In the genomic region with DNA sequence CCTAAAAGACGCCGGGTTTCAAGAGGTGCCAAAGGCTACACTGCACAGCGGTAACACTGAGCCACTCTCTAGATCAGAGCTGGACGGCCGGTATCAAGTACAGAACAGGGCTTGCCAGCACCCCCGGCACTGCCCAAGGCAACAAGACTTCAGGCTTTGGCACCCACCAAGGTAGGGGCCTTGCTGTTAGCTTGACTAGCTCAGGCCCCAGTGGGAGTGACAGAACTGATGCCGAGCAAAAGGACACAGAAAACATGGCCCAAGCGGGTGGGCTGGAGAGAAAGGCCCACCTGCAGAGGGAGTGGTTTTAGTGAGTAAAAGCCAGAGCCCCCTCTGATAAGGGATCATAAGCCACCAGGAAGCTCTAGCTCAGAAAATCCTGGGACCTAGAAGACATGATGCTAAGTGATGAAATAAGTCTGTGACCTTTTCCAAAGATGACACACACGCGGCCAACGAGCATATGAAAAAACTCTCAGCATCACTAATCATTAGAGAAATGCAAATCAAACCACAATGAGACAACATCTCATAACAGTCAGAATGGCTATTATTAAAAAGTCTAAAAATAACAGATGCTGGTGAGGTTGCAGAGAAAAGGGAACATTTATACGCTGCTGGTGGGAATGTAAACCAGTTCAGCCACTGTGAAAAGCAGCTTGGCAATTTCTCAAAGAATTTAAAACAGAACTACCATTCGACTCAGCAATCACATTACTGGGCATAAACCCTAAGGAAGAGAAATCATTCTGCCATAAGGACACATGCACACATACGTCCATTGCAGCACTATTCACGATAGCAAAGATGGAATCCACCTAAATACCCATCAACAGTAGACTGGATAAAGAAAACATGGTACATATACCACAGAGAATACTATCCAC, we compare ENCODE assay signal across 8 cellular contexts. TPM values are rescaled to one million over a fixed set of nuclear protein-coding genes. Genes with fewer than 3 reads are reported as not detected.
A peak's percentile ranks its signal among the peaks of the same experiment; 100 is the strongest.
DNase-seq lines count a peak whose midpoint lies in the region; ATAC-seq and FAIRE-seq lines count a peak whose summit lies in the region.

No MANE protein-coding gene starts in this region.

- H3K36me3 Mint-ChIP-seq in activated T-helper 1 cell treated with anti-CD3 and anti-CD28 coated beads, Interleukin-12 subunit alpha, Interleukin-12 subunit beta, Interleukin-2, Interleukin-4 antibody, amounts not matched to agents 30 ng/mL and 10 ng/mL and 1 ng/mL, durations not matched to agents 14 hours and 24 hours and 36 hours (ENCODE audit: low read depth) = peaks cover 29% of the 10 kb centered on the region

- peak overlapping the region; percentile 53 for H3K4me3 Mint-ChIP-seq in activated T-helper 1 cell treated with anti-CD3 and anti-CD28 coated beads, Interleukin-12 subunit alpha, Interleukin-12 subunit beta, Interleukin-2, Interleukin-4 antibody, amounts not matched to agents 30 ng/mL and 10 ng/mL and 1 ng/mL, durations not matched to agents 14 hours and 24 hours and 36 hours

- H3K27ac Mint-ChIP-seq in activated T-helper 1 cell treated with anti-CD3 and anti-CD28 coated beads, Interleukin-12 subunit alpha, Interleukin-12 subunit beta, Interleukin-2, Interleukin-4 antibody, amounts not matched to agents 30 ng/mL and 10 ng/mL and 1 ng/mL, durations not matched to agents 14 hours and 24 hours and 36 hours = peak overlapping the region; percentile 92

- peaks cover 11% of the 10 kb centered on the region for H3K36me3 ChIP-seq in thymus (ENCODE audit: control insufficient read depth, insufficient read depth)
- peaks cover 37% of the 10 kb centered on the region for H3K36me3 ChIP-seq in MG63

- peak overlapping the region; percentile 79 for H3K27ac ChIP-seq in thymus (ENCODE audit: low read depth)

- intact Hi-C loops in activated T-helper 1 cell treated with anti-CD3 and anti-CD28 coated beads, Interleukin-12 subunit alpha, Interleukin-12 subunit beta, Interleukin-2, Interleukin-4 antibody, amounts not matched to agents 30 ng/mL and 10 ng/mL and 1 ng/mL, durations not matched to agents 14 hours and 24 hours and 36 hours (cut with micrococcal nuclease) = loop anchor here (1.0 to 2.0 kb wide), 3 partner anchors 9 to 15 kb away; a partner anchor contains a TSS

- WGBS in thymus = 96% methylated on average over 15 of the region's 15 CpGs

- H3K4me3 ChIP-seq in GM08714 (ENCODE audit: low read length) (peak overlapping the region; percentile 6; the same call in 1 of the 2 replicates), thymus (ENCODE audit: low read length) (no peak overlapping the region), MG63 (no peak overlapping the region)

- H3K4me1 Mint-ChIP-seq in activated T-helper 1 cell treated with anti-CD3 and anti-CD28 coated beads, Interleukin-12 subunit alpha, Interleukin-12 subunit beta, Interleukin-2, Interleukin-4 antibody, amounts not matched to agents 30 ng/mL and 10 ng/mL and 1 ng/mL, durations not matched to agents 14 hours and 24 hours and 36 hours (ENCODE audit: low read depth) = peaks cover 79% of the 10 kb centered on the region

- H3K9me3 Mint-ChIP-seq in activated T-helper 1 cell treated with anti-CD3 and anti-CD28 coated beads, Interleukin-12 subunit alpha, Interleukin-12 subunit beta, Interleukin-2, Interleukin-4 antibody, amounts not matched to agents 30 ng/mL and 10 ng/mL and 1 ng/mL, durations not matched to agents 14 hours and 24 hours and 36 hours = peaks cover 7% of the 10 kb centered on the region

- H3K27me3 ChIP-seq in thymus (ENCODE audit: control insufficient read depth, insufficient read depth) (no peaks in the 10 kb centered on the region), MG63 (no peaks in the 10 kb centered on the region)

- H3K9me3 ChIP-seq in thymus (ENCODE audit: control insufficient read depth) (no peaks in the 10 kb centered on the region), MG63 (no peaks in the 10 kb centered on the region)

- no peak for DNase-seq in activated T-helper 1 cell treated with anti-CD3 and anti-CD28 coated beads, Interleukin-12 subunit alpha, Interleukin-12 subunit beta, Interleukin-2, Interleukin-4 antibody, amounts not matched to agents 30 ng/mL and 10 ng/mL and 1 ng/mL, durations not matched to agents 14 hours and 24 hours and 36 hours (ENCODE audit: low spot score)
- DNase-seq in MG63 = no peak

- no peaks in the 10 kb centered on the region for H3K27me3 Mint-ChIP-seq in activated T-helper 1 cell treated with anti-CD3 and anti-CD28 coated beads, Interleukin-12 subunit alpha, Interleukin-12 subunit beta, Interleukin-2, Interleukin-4 antibody, amounts not matched to agents 30 ng/mL and 10 ng/mL and 1 ng/mL, durations not matched to agents 14 hours and 24 hours and 36 hours (ENCODE audit: insufficient read depth)

- peak; percentile 9 for FAIRE-seq in islet of Langerhans (lab: Jason Lieb, UNC)

- peaks cover 68% of the 10 kb centered on the region for H3K4me1 ChIP-seq in thymus (ENCODE audit: control insufficient read depth, insufficient read depth, low read length)

- ATAC-seq in HG03045 (IDR thresholded peaks at IDR 0.05; ENCODE audit: unreplicated experiment) (peak; percentile 29), HG03442 (IDR thresholded peaks at IDR 0.05; ENCODE audit: unreplicated experiment) (no peak), GM19397 (IDR thresholded peaks at IDR 0.05; ENCODE audit: unreplicated experiment) (no peak)

RNA-seq across cellular contexts. Expression of a gene that starts 12.9 kb away (rescaled TPM):
- total RNA-seq in activated T-helper 1 cell treated with anti-CD3 and anti-CD28 coated beads, Interleukin-12 subunit alpha, Interleukin-12 subunit beta, Interleukin-2, Interleukin-4 antibody, amounts not matched to agents 30 ng/mL and 10 ng/mL and 1 ng/mL, durations not matched to agents 14 hours and 24 hours and 36 hours = 88.0 and 96.9 TPM in 2 replicates
- polyA plus RNA-seq in thymus = 32.3 TPM
- 62.9 and 64.8 TPM in 2 replicates for total RNA-seq in MG63 (2014; rRNA removed; shearing (Covaris generic); ENCODE audit: low replicate concordance)

RNA-seq across cellular contexts. Expression of a gene that starts 21.1 kb away (rescaled TPM):
- 0.29 and 0.44 TPM in 2 replicates for total RNA-seq in activated T-helper 1 cell treated with anti-CD3 and anti-CD28 coated beads, Interleukin-12 subunit alpha, Interleukin-12 subunit beta, Interleukin-2, Interleukin-4 antibody, amounts not matched to agents 30 ng/mL and 10 ng/mL and 1 ng/mL, durations not matched to agents 14 hours and 24 hours and 36 hours
- polyA plus RNA-seq in thymus = 7.4 TPM
- 0.07 and 0.36 TPM in 2 replicates for total RNA-seq in MG63 (2014; rRNA removed; shearing (Covaris generic); ENCODE audit: low replicate concordance)

RNA-seq across cellular contexts. Expression of a gene that starts 51.5 kb away (rescaled TPM):
- 24.6 and 24.9 TPM in 2 replicates for total RNA-seq in activated T-helper 1 cell treated with anti-CD3 and anti-CD28 coated beads, Interleukin-12 subunit alpha, Interleukin-12 subunit beta, Interleukin-2, Interleukin-4 antibody, amounts not matched to agents 30 ng/mL and 10 ng/mL and 1 ng/mL, durations not matched to agents 14 hours and 24 hours and 36 hours
- polyA plus RNA-seq in thymus = 35.2 TPM
- total RNA-seq in MG63 (2014; rRNA removed; shearing (Covaris generic); ENCODE audit: low replicate concordance) = 4.6 and 18.6 TPM in 2 replicates

RNA-seq across cellular contexts. Expression of a gene that starts 55.2 kb away (rescaled TPM):
- 39.6 and 43.8 TPM in 2 replicates for total RNA-seq in activated T-helper 1 cell treated with anti-CD3 and anti-CD28 coated beads, Interleukin-12 subunit alpha, Interleukin-12 subunit beta, Interleukin-2, Interleukin-4 antibody, amounts not matched to agents 30 ng/mL and 10 ng/mL and 1 ng/mL, durations not matched to agents 14 hours and 24 hours and 36 hours
- 33.4 TPM for polyA plus RNA-seq in thymus
- total RNA-seq in MG63 (2014; rRNA removed; shearing (Covaris generic); ENCODE audit: low replicate concordance) = 9.2 and 13.3 TPM in 2 replicates

RNA-seq across cellular contexts. Expression of a gene that starts 59.0 kb away (rescaled TPM):
- 7.3 and 14.0 TPM in 2 replicates for total RNA-seq in activated T-helper 1 cell treated with anti-CD3 and anti-CD28 coated beads, Interleukin-12 subunit alpha, Interleukin-12 subunit beta, Interleukin-2, Interleukin-4 antibody, amounts not matched to agents 30 ng/mL and 10 ng/mL and 1 ng/mL, durations not matched to agents 14 hours and 24 hours and 36 hours
- 18.3 TPM for polyA plus RNA-seq in thymus
- total RNA-seq in MG63 (2014; rRNA removed; shearing (Covaris generic); ENCODE audit: low replicate concordance) = 5.4 and 8.8 TPM in 2 replicates
